In genomic region chr3:45864760-45865567, GRCh38 we compare ENCODE assay signal across 1 cellular context.
TF ChIP-seq lines count a peak whose summit lies in the region.

No MANE protein-coding gene starts in this region.

TF ChIP-seq in GM12878, 131 proteins besides CTCF, POLR2A, EP300 and RAD21 (continued from another document and continues in another):
- TF ChIP-seq ZBTB11 (CRISPR knock-in tag; IDR thresholded peaks at IDR 0.05) = no peak
- peak; percentile 13; the same call in 1 of the 2 replicates for TF ChIP-seq SMC3 (IDR thresholded peaks at IDR 0.05; ENCODE audit: borderline replicate concordance, low read length)
- no peak for TF ChIP-seq POLR2AphosphoS2 (IDR thresholded peaks at IDR 0.05; ENCODE audit: low read depth, low read length)
- TF ChIP-seq BCLAF1 (IDR thresholded peaks at IDR 0.05) = no peak
- TF ChIP-seq E2F8 (IDR thresholded peaks at IDR 0.05; ENCODE audit: low read depth, partially characterized antibody) = no peak
- TF ChIP-seq GABPA (IDR thresholded peaks at IDR 0.05; ENCODE audit: low read depth) = peak; percentile 71
- peak; percentile 100 for TF ChIP-seq TBL1XR1 (IDR thresholded peaks at IDR 0.05; ENCODE audit: low read depth, low read length)
- TF ChIP-seq SMARCA5 (IDR thresholded peaks at IDR 0.05) = peak; percentile 96
- peak; percentile 91 for TF ChIP-seq POU2F2 (IDR thresholded peaks at IDR 0.05; ENCODE audit: borderline replicate concordance, low read depth, low read length)
- TF ChIP-seq NFYA (IDR thresholded peaks at IDR 0.05; ENCODE audit: borderline replicate concordance, low read depth, low read length) = no peak
- no peak; the same call in 1 of the 2 replicates for TF ChIP-seq STAT1 (conservative IDR thresholded peaks at IDR 0.05)
- TF ChIP-seq PAX5 (IDR thresholded peaks at IDR 0.05; ENCODE audit: borderline replicate concordance, low read depth, low read length) = peak; percentile 95
- TF ChIP-seq FOXM1 (IDR thresholded peaks at IDR 0.05; ENCODE audit: low read depth, low read length) = peak; percentile 100
- TF ChIP-seq SRF (IDR thresholded peaks at IDR 0.05; ENCODE audit: low read depth in 2 of 2, low read length in 2 of 2) = 0 out of 4 replicates have a peak, but pooled peaks of 1 of the 2 experiments have one; percentile 39
- peak; percentile 97 for TF ChIP-seq CREM (IDR thresholded peaks at IDR 0.05; ENCODE audit: low read depth)
- no peak for TF ChIP-seq HDAC2 (IDR thresholded peaks at IDR 0.05)
- TF ChIP-seq TCF7 (IDR thresholded peaks at IDR 0.05; ENCODE audit: borderline replicate concordance) = peak; percentile 91
- TF ChIP-seq KDM1A (IDR thresholded peaks at IDR 0.05; ENCODE audit: borderline replicate concordance) = no peak
- TF ChIP-seq RELA (IDR thresholded peaks at IDR 0.05; ENCODE audit: borderline replicate concordance, partially characterized antibody) = peak; percentile 65
- TF ChIP-seq ATF7 (IDR thresholded peaks at IDR 0.05; ENCODE audit: low read depth) = peak; percentile 88
- TF ChIP-seq MTA2 (IDR thresholded peaks at IDR 0.05; ENCODE audit: low read depth) = peak; percentile 97
- TF ChIP-seq ETV6 (conservative IDR thresholded peaks at IDR 0.05 in 1 of 2, IDR thresholded peaks at IDR 0.05 in 1 of 2; ENCODE audit: borderline replicate concordance in 1 of 2, low read depth in 1 of 2) = peak in 1 of 2 experiments; percentile 96; a peak in 2 of 4 replicates
- TF ChIP-seq TCF12 (IDR thresholded peaks at IDR 0.05; ENCODE audit: low read depth, low read length) = peak; percentile 84
- TF ChIP-seq ZNF207 (IDR thresholded peaks at IDR 0.05; ENCODE audit: borderline replicate concordance) = no peak
- TF ChIP-seq SP1 (IDR thresholded peaks at IDR 0.05; ENCODE audit: low read depth, low read length) = peak; percentile 78
- TF ChIP-seq ZBTB33 (IDR thresholded peaks at IDR 0.05) = no peak
- TF ChIP-seq ZNF687 (IDR thresholded peaks at IDR 0.05) = peak; percentile 78
- TF ChIP-seq CBX3 (IDR thresholded peaks at IDR 0.05; ENCODE audit: borderline replicate concordance, low read depth) = no peak
- TF ChIP-seq HSF1 (IDR thresholded peaks at IDR 0.05; ENCODE audit: low read depth, low read length) = no peak
- no peak for TF ChIP-seq ZZZ3 (IDR thresholded peaks at IDR 0.05; ENCODE audit: control insufficient read depth, insufficient read length, low read depth)
- TF ChIP-seq CBX5 (IDR thresholded peaks at IDR 0.05; ENCODE audit: low read depth) = peak; percentile 95
- TF ChIP-seq ZBTB4 (CRISPR knock-in tag; IDR thresholded peaks at IDR 0.05) = no peak
- no peak for TF ChIP-seq IRF5 (IDR thresholded peaks at IDR 0.05; ENCODE audit: borderline replicate concordance)
- 0 out of 2 replicates have a peak, but pooled peaks have one; percentile 75 for TF ChIP-seq CHD1 (IDR thresholded peaks at IDR 0.05; ENCODE audit: low read depth, low read length)
- TF ChIP-seq PAX8 (IDR thresholded peaks at IDR 0.05) = no peak
- no peak for TF ChIP-seq RFX5 (IDR thresholded peaks at IDR 0.05; ENCODE audit: low read depth, low read length)
- no peak for TF ChIP-seq NR2C1 (IDR thresholded peaks at IDR 0.05)
